Comparison of ENCODE assay signal across 17 cellular contexts in genomic region chr10:70078329-70078728, GRCh38. TPM values are rescaled to one million over a fixed set of nuclear protein-coding genes. Genes with fewer than 3 reads are reported as not detected.
DNase-seq lines count a peak whose midpoint lies in the region; ATAC-seq, FAIRE-seq and TF ChIP-seq lines count a peak whose summit lies in the region.
"Had no signal": no experiment of that assay in that cellular context is flagged by ENCODE, and none has a peak within 500 bp of the region (broad histone marks: within the 10 kb centered on the region; RNA-seq: fewer than 3 reads in every experiment).

No MANE protein-coding gene starts in this region.

- peak overlapping the region; percentile 6 for H2AFZ ChIP-seq in IMR-90 (replicated peaks; ENCODE audit: low read length, poor library complexity)

- H3K4me1 ChIP-seq in IMR-90 (ENCODE audit: control insufficient read depth, insufficient read depth, low read length) (0 out of 2 replicates have a peak, but pooled peaks cover 1% of the 10 kb centered on the region), foreskin keratinocyte (peaks cover 4% of the 10 kb centered on the region)

- no peak overlapping the region for H3K18ac ChIP-seq in IMR-90 (ENCODE audit: low read depth, low read length)

- dilution Hi-C loops in IMR-90 (cut with HindIII; ENCODE audit: low sequenced_read_pairs, unreplicated experiment), result no loop called here

- H3K23ac ChIP-seq in IMR-90 (ENCODE audit: low read depth, low read length), result no peak overlapping the region

- H2AK5ac ChIP-seq in IMR-90 (ENCODE audit: low read depth, low read length), result no peak overlapping the region

- no peak overlapping the region for H3K56ac ChIP-seq in IMR-90 (ENCODE audit: extremely low read depth, insufficient read depth, low read length)

- H3K4ac ChIP-seq in IMR-90 (ENCODE audit: low read depth, low read length), result no peak overlapping the region

- no peak for TF ChIP-seq POLR2A in IMR-90 (IDR thresholded peaks at IDR 0.05; ENCODE audit: low read depth, low read length)

- no peak overlapping the region for H4K91ac ChIP-seq in IMR-90 (ENCODE audit: insufficient read depth, low read depth, low read length)

- no peak for FAIRE-seq in bronchial epithelial cell (lab: Jason Lieb, UNC)
- FAIRE-seq: G401.6, GM12891 had no signal

- H3K27ac ChIP-seq in IMR-90 (ENCODE audit: insufficient read depth, low read length) (no peak overlapping the region), foreskin keratinocyte (no peak overlapping the region)
- H3K27ac ChIP-seq: BLaER1 treated with 17β-estradiol and CSF1 and Interleukin-3, amounts not matched to agents 10 nM and 100 nM; HL-60 had no signal

- H4K20me1 ChIP-seq in IMR-90 (ENCODE audit: insufficient read depth, low read length), result peaks cover 3% of the 10 kb centered on the region; the same call in 1 of the 2 replicates

- H3K9me3 ChIP-seq in IMR-90 (ENCODE audit: control insufficient read depth, insufficient read depth, low read length), result no peaks in the 10 kb centered on the region

- no peak overlapping the region for H4K8ac ChIP-seq in IMR-90 (ENCODE audit: low read depth in 2 of 2, low read length in 2 of 2)

- ATAC-seq in IMR-90 (ENCODE audit: low read depth) (no peak), foreskin keratinocyte (peak; percentile 80), HG03457 (IDR thresholded peaks at IDR 0.05; ENCODE audit: unreplicated experiment) (no peak)
- ATAC-seq: HCT116 had no signal

- no peak overlapping the region for H2BK15ac ChIP-seq in IMR-90 (ENCODE audit: low read depth, low read length)

- CTCF ChIA-PET in IMR-90 (lab: Yijun Ruan, JAX), result interaction anchor here (1.5 kb wide), 1 partner anchor 38 kb away, joined by 3 read pairs; no protein-coding TSS in a partner anchor

- H2BK20ac ChIP-seq in IMR-90 (ENCODE audit: low read depth, low read length), result no peak overlapping the region

- in situ Hi-C loops in IMR-90 (cut with MboI; ENCODE audit: low sequenced_read_pairs), result no loop called here

- H2BK120ac ChIP-seq in IMR-90 (ENCODE audit: low read depth, low read length), result no peak overlapping the region

- no peak for TF ChIP-seq RAD21 in IMR-90 (IDR thresholded peaks at IDR 0.05; ENCODE audit: low read length)

- intact Hi-C loops in IMR-90 (cut with micrococcal nuclease), result no loop called here

- H3K4me3 ChIP-seq in IMR-90 (ENCODE audit: insufficient read depth, low read depth, low read length), result no peak overlapping the region
- no peak overlapping the region for H3K4me3 ChIP-seq in bronchial epithelial cell (ENCODE audit: low read depth, low read length)
- H3K4me3 ChIP-seq: BLaER1 treated with 17β-estradiol and CSF1 and Interleukin-3, amounts not matched to agents 10 nM and 100 nM had no signal

- H2AK9ac ChIP-seq in IMR-90 (replicated peaks; ENCODE audit: low read depth, low read length, poor library complexity), result no peak overlapping the region

- no peak overlapping the region for H3K14ac ChIP-seq in IMR-90 (replicated peaks; ENCODE audit: low read depth, low read length)

- DNase-seq in DMS53 (lab: John Stamatoyannopoulos, UW), result peak; percentile 79
- no peak for DNase-seq in IMR-90
- peak; percentile 21 for DNase-seq in bronchial epithelial cell (ENCODE audit: low read depth)
- peak; percentile 30 to 41 for DNase-seq in foreskin keratinocyte
- DNase-seq in NCI-H1417 (lab: John Stamatoyannopoulos, UW), result no peak
- DNase-seq in NCI-H345 (lab: John Stamatoyannopoulos, UW), result no peak
- no peak for DNase-seq in NCI-H1048 (lab: John Stamatoyannopoulos, UW)
- DNase-seq: Calu3; CD4-positive, CD25-positive, alpha-beta regulatory T cell; DMS 273 treated with DMSO at 0.1 percent for 48 hours; DMS79 treated with DMSO at 0.1 percent for 48 hours had no signal

- peaks cover 4% of the 10 kb centered on the region for H3K36me3 ChIP-seq in IMR-90 (ENCODE audit: control insufficient read depth, insufficient read depth, low read length)
- peaks cover under 1% of the 10 kb centered on the region for H3K36me3 ChIP-seq in bronchial epithelial cell (ENCODE audit: control insufficient read depth, insufficient read depth, low read length)

- no peak overlapping the region for H3K9ac ChIP-seq in IMR-90 (ENCODE audit: low read depth, low read length)
- H3K9ac ChIP-seq: BLaER1 treated with 17β-estradiol and CSF1 and Interleukin-3, amounts not matched to agents 10 nM and 100 nM had no signal

- H3K4me2 ChIP-seq in IMR-90 (ENCODE audit: low read depth, low read length), result no peak overlapping the region
- H3K4me2 ChIP-seq: BLaER1 treated with 17β-estradiol and CSF1 and Interleukin-3, amounts not matched to agents 10 nM and 100 nM had no signal

- 100% methylated on average over 1 of the region's 5 CpGs; no CpG with 5 or more reads in 1 of the 2 experiments for WGBS in IMR-90 (ENCODE audit: extremely low coverage in 2 of 2, insufficient read length in 1 of 2), 2 experiments

- POLR2A ChIA-PET in IMR-90 (lab: Charles Lee; ENCODE audit: unreplicated experiment), result interaction anchor here (0.5 kb wide), 1 partner anchor 92 kb away, joined by 3 read pairs; the partner anchor contains the start of gene SAR1A

- no peak for TF ChIP-seq CTCF in IMR-90 (conservative IDR thresholded peaks at IDR 0.05; ENCODE audit: low read depth, low read length)
- TF ChIP-seq CTCF in bronchial epithelial cell (IDR thresholded peaks at IDR 0.05; ENCODE audit: insufficient read depth, low read length, severe bottlenecking), result no peak
- TF ChIP-seq CTCF in foreskin keratinocyte (conservative IDR thresholded peaks at IDR 0.05), result no peak

- H3K27me3 ChIP-seq in IMR-90 (ENCODE audit: control insufficient read depth, insufficient read depth, low read length) (no peaks in the 10 kb centered on the region), bronchial epithelial cell (ENCODE audit: control insufficient read depth, insufficient read depth, low read length) (no peaks in the 10 kb centered on the region), foreskin keratinocyte (no peaks in the 10 kb centered on the region)
- H3K27me3 ChIP-seq: BLaER1 treated with 17β-estradiol and CSF1 and Interleukin-3, amounts not matched to agents 10 nM and 100 nM had no signal

- H4K5ac ChIP-seq in IMR-90 (ENCODE audit: low read depth, low read length), result no peak overlapping the region

- BruUV-seq in IMR-90 (replicated peaks; lab: Mats Ljungman, UMichigan), result no TSS peak

- peaks cover 0 to 8% of the 10 kb centered on the region in 2 experiments; a peak in 2 of 4 replicates for H3K79me1 ChIP-seq in IMR-90 (ENCODE audit: low read depth in 1 of 2, low read length in 2 of 2)

- peaks cover 14% of the 10 kb centered on the region for H3K9me1 ChIP-seq in IMR-90 (ENCODE audit: insufficient read depth, low read length)

- H2BK5ac ChIP-seq in IMR-90 (ENCODE audit: low read depth, low read length, poor library complexity, severe bottlenecking), result no peak overlapping the region

TF ChIP-seq in IMR-90, 13 proteins besides CTCF, POLR2A, EP300 and RAD21:
- no peak for TF ChIP-seq BHLHE40 (IDR thresholded peaks at IDR 0.05; ENCODE audit: low read depth, low read length)
- TF ChIP-seq SMC3 (IDR thresholded peaks at IDR 0.05; ENCODE audit: low read depth, low read length), result no peak
- no peak for TF ChIP-seq RCOR1 (IDR thresholded peaks at IDR 0.05; ENCODE audit: insufficient replicate concordance, low read length)
- TF ChIP-seq NFE2L2 (IDR thresholded peaks at IDR 0.05; ENCODE audit: low read depth, low read length), result no peak
- TF ChIP-seq CHD1 (IDR thresholded peaks at IDR 0.05; ENCODE audit: low read depth, low read length), result no peak
- TF ChIP-seq FOS (IDR thresholded peaks at IDR 0.05; ENCODE audit: low read depth, low read length), result no peak
- no peak for TF ChIP-seq CEBPB (IDR thresholded peaks at IDR 0.05; ENCODE audit: low read depth, low read length)
- no peak for TF ChIP-seq RFX5 (IDR thresholded peaks at IDR 0.05; ENCODE audit: low read depth, low read length)
- no peak for TF ChIP-seq MAFK (IDR thresholded peaks at IDR 0.05; ENCODE audit: low read depth, low read length)
- no peak for TF ChIP-seq ELK1 (IDR thresholded peaks at IDR 0.05; ENCODE audit: borderline replicate concordance, low read depth, low read length)
- no peak for TF ChIP-seq MAZ (IDR thresholded peaks at IDR 0.05; ENCODE audit: borderline replicate concordance, low read depth, low read length)
- no peak for TF ChIP-seq USF2 (IDR thresholded peaks at IDR 0.05; ENCODE audit: low read depth, low read length)
- no peak for TF ChIP-seq MXI1 (IDR thresholded peaks at IDR 0.05; ENCODE audit: borderline replicate concordance, low read depth, low read length)
TF ChIP-seq in IMR-90: peak in this region for 0.

RNA-seq across cellular contexts. Expression of gene MACROH2A2, which starts 25.7 kb away (rescaled TPM):
- total RNA-seq in IMR-90 (2012; rRNA removed) (16.7 and 17.4 TPM in 2 replicates), bronchial epithelial cell (11.3 and 11.5 TPM in 2 replicates), foreskin keratinocyte (33.9 and 35.6 TPM in 2 replicates)
- polyA plus RNA-seq in IMR-90 (2012; rRNA removed) (14.5 and 16.1 TPM in 2 replicates), foreskin keratinocyte (35.2 and 35.6 TPM in 2 replicates)
- polyA plus RNA-seq in IMR-90 (2012; cell fraction: cytosol; rRNA removed), result 11.7 and 11.8 TPM in 2 replicates
- 6.0 and 7.7 TPM in 2 replicates for polyA plus RNA-seq in IMR-90 (2012; cell fraction: nucleus; rRNA removed; ENCODE audit: low replicate concordance)

RNA-seq across cellular contexts. Expression of gene AIFM2, which starts 54.3 kb away (rescaled TPM):
- total RNA-seq in IMR-90 (2012; rRNA removed) (1.7 and 2.0 TPM in 2 replicates), bronchial epithelial cell (14.7 and 26.6 TPM in 2 replicates), foreskin keratinocyte (2.7 and 2.8 TPM in 2 replicates)
- polyA plus RNA-seq in IMR-90 (2012; rRNA removed) (4.5 and 4.6 TPM in 2 replicates), foreskin keratinocyte (3.7 and 3.9 TPM in 2 replicates)
- 3.6 and 5.9 TPM in 2 replicates for polyA plus RNA-seq in IMR-90 (2012; cell fraction: cytosol; rRNA removed)
- polyA plus RNA-seq in IMR-90 (2012; cell fraction: nucleus; rRNA removed; ENCODE audit: low replicate concordance), result 6.3 and 6.9 TPM in 2 replicates

Comparison
In these comparisons a context has a peak if more than half of its experiments do, and no peak if none do; other contexts are left out.
1. DNase-seq: peak in DMS53 (single experiment), bronchial epithelial cell (single experiment) and foreskin keratinocyte (2 of 2); none in IMR-90 (single experiment), NCI-H1417 (0 of 3), NCI-H345 (single experiment) and NCI-H1048 (single experiment).